In the genomic region with DNA sequence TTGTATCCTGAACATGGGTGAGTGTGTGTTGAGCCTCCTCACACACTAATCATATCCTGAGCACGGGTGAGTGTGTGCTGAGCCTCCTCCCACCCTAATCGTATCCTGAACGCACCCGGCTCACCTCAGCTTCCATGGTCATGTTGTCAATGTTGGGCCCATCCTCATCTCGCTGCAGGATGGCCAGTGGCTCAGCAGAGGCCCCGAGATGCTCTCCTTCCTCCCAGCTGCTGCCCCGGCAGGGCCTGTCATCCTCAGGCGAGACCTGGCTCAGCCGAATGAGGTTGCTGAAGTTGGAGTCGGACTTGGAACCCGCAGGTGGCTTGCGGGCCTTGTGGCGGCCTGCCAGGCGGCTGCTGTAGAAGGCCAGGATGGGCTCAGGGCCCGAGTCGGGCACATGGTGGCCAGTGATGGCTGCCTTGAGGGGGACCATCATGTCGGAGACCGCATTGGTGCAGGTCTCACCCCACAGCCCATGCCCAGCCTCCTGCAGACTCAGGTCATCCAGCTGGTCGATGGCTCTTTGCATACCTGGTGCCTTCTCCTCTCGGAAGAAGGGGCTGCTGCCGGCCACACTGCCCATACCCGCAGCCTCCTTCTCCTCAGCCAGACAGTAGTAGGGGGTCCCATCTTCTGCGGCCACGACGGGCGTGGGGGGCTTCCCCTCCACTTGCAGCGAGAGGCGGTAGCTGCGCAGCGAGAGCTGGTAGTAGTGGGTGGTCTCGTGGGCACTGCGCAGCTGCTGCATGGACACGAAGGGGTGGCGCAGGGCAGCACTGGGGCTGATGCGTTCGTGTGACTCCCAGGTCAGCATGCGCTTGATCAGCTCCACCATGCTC, we compare ENCODE assay signal across 1 cellular context.
TF ChIP-seq lines count a peak whose summit lies in the region.

No MANE protein-coding gene starts in this region.

TF ChIP-seq in A549, 52 proteins besides CTCF, POLR2A, EP300 and RAD21:
- TF ChIP-seq EHF (CRISPR knock-in tag; IDR thresholded peaks at IDR 0.05) (no peak), ELK1 (IDR thresholded peaks at IDR 0.05; ENCODE audit: low read depth, low read length) (no peak), KDM1A (IDR thresholded peaks at IDR 0.05; ENCODE audit: low read depth) (no peak), HOXA7 (CRISPR knock-in tag; IDR thresholded peaks at IDR 0.05) (no peak), HOXB5 (CRISPR knock-in tag; IDR thresholded peaks at IDR 0.05) (no peak), CBX8 (IDR thresholded peaks at IDR 0.05) (no peak), PHF8 (IDR thresholded peaks at IDR 0.05; ENCODE audit: borderline replicate concordance, low read depth) (no peak), NFE2L2 (conservative IDR thresholded peaks at IDR 0.05; ENCODE audit: low read length) (no peak), JUN (IDR thresholded peaks at IDR 0.05) (no peak), POLR2AphosphoS2 (conservative IDR thresholded peaks at IDR 0.05; ENCODE audit: low read length) (no peak), FOXS1 (CRISPR knock-in tag; IDR thresholded peaks at IDR 0.05) (no peak)
- TF ChIP-seq, protein P1, sequence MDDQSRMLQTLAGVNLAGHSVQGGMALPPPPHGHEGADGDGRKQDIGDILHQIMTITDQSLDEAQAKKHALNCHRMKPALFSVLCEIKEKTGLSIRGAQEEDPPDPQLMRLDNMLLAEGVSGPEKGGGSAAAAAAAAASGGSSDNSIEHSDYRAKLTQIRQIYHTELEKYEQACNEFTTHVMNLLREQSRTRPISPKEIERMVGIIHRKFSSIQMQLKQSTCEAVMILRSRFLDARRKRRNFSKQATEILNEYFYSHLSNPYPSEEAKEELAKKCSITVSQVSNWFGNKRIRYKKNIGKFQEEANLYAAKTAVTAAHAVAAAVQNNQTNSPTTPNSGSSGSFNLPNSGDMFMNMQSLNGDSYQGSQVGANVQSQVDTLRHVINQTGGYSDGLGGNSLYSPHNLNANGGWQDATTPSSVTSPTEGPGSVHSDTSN (IDR thresholded peaks at IDR 0.05): no peak
